7 cellular contexts compared by ENCODE assay signal in the genomic region with DNA sequence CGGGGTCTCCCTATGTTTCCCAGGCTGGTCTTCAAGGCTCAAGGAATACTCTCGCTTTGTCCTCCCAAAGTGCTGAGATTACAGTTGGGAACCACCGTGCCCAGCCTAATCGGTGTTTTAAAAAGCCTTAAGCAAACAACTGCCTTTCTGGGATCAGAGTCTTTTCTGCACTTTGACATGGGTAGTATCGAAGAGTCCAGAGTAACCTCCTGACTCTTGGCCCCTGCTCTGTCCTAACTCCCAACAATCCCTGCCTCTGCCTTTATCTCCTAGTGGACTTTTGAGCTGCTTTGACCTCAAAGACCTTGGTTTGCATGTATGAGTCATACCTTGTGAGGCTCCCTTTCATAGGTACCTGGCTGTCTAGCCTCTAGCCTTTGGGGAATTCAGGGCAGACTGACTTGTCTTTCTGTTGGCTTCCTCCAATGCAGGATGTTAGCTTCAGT. TPM values are rescaled to one million over a fixed set of nuclear protein-coding genes. Genes with fewer than 3 reads are reported as not detected.
DNase-seq lines count a peak whose midpoint lies in the region; ATAC-seq, FAIRE-seq and TF ChIP-seq lines count a peak whose summit lies in the region.

No MANE protein-coding gene starts in this region.

- H3K79me2 ChIP-seq in K562 (ENCODE audit: control insufficient read depth, insufficient read depth, low read length) = no peaks in the 10 kb centered on the region

- H3K4me3 ChIP-seq in K562 = no peak overlapping the region
- H3K4me3 ChIP-seq in stomach = no peak overlapping the region

- 48% methylated on average over 5 of the region's 5 CpGs for WGBS in K562 (ENCODE audit: insufficient coverage, low coverage, missing lambda C conversion rate)
- WGBS in stomach, 5 donors = 41 to 65% (median 48%) methylated on average over 5 of the region's 5 CpGs

- no peak overlapping the region for H3K9ac ChIP-seq in K562 (ENCODE audit: insufficient read depth in 1 of 2, low read depth in 2 of 2, low read length in 2 of 2)

- no peaks in the 10 kb centered on the region for H3K9me1 ChIP-seq in K562 (ENCODE audit: control insufficient read depth, insufficient read depth, low read length)

- TF ChIP-seq EP300 in K562 (IDR thresholded peaks at IDR 0.05; ENCODE audit: low read length) (no peak), stomach (IDR thresholded peaks at IDR 0.05) (no peak)

- H3K9me3 ChIP-seq in K562 (replicated peaks; ENCODE audit: control insufficient read depth, insufficient read depth, low read depth, low read length) (no peaks in the 10 kb centered on the region), stomach (no peaks in the 10 kb centered on the region)

- TF ChIP-seq CTCF in K562 (IDR thresholded peaks at IDR 0.05 in 2 of 3, conservative IDR thresholded peaks at IDR 0.05 in 1 of 3; ENCODE audit: insufficient read depth in 2 of 3, low read depth in 1 of 3, low read length in 3 of 3) = no peak
- no peak for TF ChIP-seq CTCF in stomach (IDR thresholded peaks at IDR 0.05)

- no peak overlapping the region for H2AFZ ChIP-seq in K562 (ENCODE audit: low read depth, low read length)

- H3K27me3 ChIP-seq in K562 (ENCODE audit: control insufficient read depth in 2 of 2, insufficient read depth in 2 of 2, low read length in 2 of 2) (no peaks in the 10 kb centered on the region), stomach (no peaks in the 10 kb centered on the region)

- TF ChIP-seq RAD21 in K562 (CRISPR knock-in tag; conservative IDR thresholded peaks at IDR 0.05 in 1 of 2, IDR thresholded peaks at IDR 0.05 in 1 of 2) = no peak

- H3K27ac ChIP-seq in K562 (ENCODE audit: extremely low read depth, low read depth, low read length) (no peak overlapping the region), stomach (peak overlapping the region in 3 of 5 donors; percentile 26 to 72 (median 52))

- intact Hi-C loops in K562 (cut with micrococcal nuclease) = no loop called here
- intact Hi-C loops in stomach (cut with DNase I; ENCODE audit: low total_unique reads) = no loop called here

- no peaks in the 10 kb centered on the region for H3K36me3 ChIP-seq in K562 (ENCODE audit: control insufficient read depth, insufficient read depth, low read length)
- peaks cover 0 to 6% (median 0%) of the 10 kb centered on the region in 4 donors for H3K36me3 ChIP-seq in stomach

- peak; percentile 22 for DNase-seq in GM19239 (ENCODE audit: insufficient read length, low spot score)
- DNase-seq in K562 (ENCODE audit: extremely low read depth in 1 of 4, low spot score in 3 of 4) = peak; percentile 16 to 47 (median 21)
- DNase-seq in stomach = no peak
- no peak for DNase-seq in SHP77 treated with DMSO at 0.1 percent for 48 hours (lab: John Stamatoyannopoulos, UW)
- DNase-seq in DMS79 treated with DMSO at 0.1 percent for 48 hours (lab: John Stamatoyannopoulos, UW) = no peak

- peak; percentile 66 for ATAC-seq in HG03108 (IDR thresholded peaks at IDR 0.05; ENCODE audit: unreplicated experiment)
- peak; percentile 63 for ATAC-seq in K562
- ATAC-seq in HG02938 (IDR thresholded peaks at IDR 0.05; ENCODE audit: unreplicated experiment) = no peak

- POLR2A ChIA-PET in K562 (lab: Yijun Ruan, JAX) = no interaction called here

- peaks cover 3 to 12% of the 10 kb centered on the region in 2 experiments; a peak in 3 of 5 replicates for H3K4me1 ChIP-seq in K562 (replicated peaks in 1 of 2; ENCODE audit: control insufficient read depth in 2 of 2, insufficient read depth in 2 of 2, low read length in 2 of 2)
- H3K4me1 ChIP-seq in stomach = peaks cover 0 to 52% (median 15%) of the 10 kb centered on the region in 4 donors

- no TSS peak for BruUV-seq in K562 (replicated peaks; lab: Mats Ljungman, UMichigan)

- in situ Hi-C loops in K562 (cut with MboI) = no loop called here

- H4K20me1 ChIP-seq in K562 (replicated peaks; ENCODE audit: control insufficient read depth, insufficient read depth, low read length) = no peaks in the 10 kb centered on the region

- H3K4me2 ChIP-seq in K562 (ENCODE audit: insufficient read depth, low read length) = no peak overlapping the region

- FAIRE-seq in GM19239 (lab: Jason Lieb, UNC) = peak; percentile 82
- peak; percentile 75 for FAIRE-seq in K562 (lab: Jason Lieb, UNC)

- CTCF ChIA-PET in K562 (lab: Yijun Ruan, JAX; ENCODE audit: low intra/inter-chr PET ratio) = no interaction called here

- TF ChIP-seq POLR2A in K562 (conservative IDR thresholded peaks at IDR 0.05) (no peak), stomach (IDR thresholded peaks at IDR 0.05) (no peak)

TF ChIP-seq in K562, 482 proteins besides CTCF, POLR2A, EP300 and RAD21 (continues in another document):
- TF ChIP-seq, protein P1, sequence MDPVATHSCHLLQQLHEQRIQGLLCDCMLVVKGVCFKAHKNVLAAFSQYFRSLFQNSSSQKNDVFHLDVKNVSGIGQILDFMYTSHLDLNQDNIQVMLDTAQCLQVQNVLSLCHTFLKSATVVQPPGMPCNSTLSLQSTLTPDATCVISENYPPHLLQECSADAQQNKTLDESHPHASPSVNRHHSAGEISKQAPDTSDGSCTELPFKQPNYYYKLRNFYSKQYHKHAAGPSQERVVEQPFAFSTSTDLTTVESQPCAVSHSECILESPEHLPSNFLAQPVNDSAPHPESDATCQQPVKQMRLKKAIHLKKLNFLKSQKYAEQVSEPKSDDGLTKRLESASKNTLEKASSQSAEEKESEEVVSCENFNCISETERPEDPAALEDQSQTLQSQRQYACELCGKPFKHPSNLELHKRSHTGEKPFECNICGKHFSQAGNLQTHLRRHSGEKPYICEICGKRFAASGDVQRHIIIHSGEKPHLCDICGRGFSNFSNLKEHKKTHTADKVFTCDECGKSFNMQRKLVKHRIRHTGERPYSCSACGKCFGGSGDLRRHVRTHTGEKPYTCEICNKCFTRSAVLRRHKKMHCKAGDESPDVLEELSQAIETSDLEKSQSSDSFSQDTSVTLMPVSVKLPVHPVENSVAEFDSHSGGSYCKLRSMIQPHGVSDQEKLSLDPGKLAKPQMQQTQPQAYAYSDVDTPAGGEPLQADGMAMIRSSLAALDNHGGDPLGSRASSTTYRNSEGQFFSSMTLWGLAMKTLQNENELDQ (CRISPR knock-in tag; IDR thresholded peaks at IDR 0.05; ENCODE audit: borderline replicate concordance) = no peak
- TF ChIP-seq SMAD3 (CRISPR knock-in tag; conservative IDR thresholded peaks at IDR 0.05) (no peak), ZNF165 (CRISPR knock-in tag; IDR thresholded peaks at IDR 0.05; ENCODE audit: borderline replicate concordance) (no peak), RBM17 (IDR thresholded peaks at IDR 0.05; ENCODE audit: borderline replicate concordance, low read depth, low read length) (no peak), NR2C1 (IDR thresholded peaks at IDR 0.05) (no peak), NR2C1 (tag; IDR thresholded peaks at IDR 0.05) (0 out of 2 replicates have a peak, but pooled peaks have one; percentile 9), EZH2 (IDR thresholded peaks at IDR 0.05; ENCODE audit: borderline replicate concordance, low read depth, low read length) (no peak), ETV1 (tag; conservative IDR thresholded peaks at IDR 0.05; ENCODE audit: low read depth) (no peak), ZNF311 (CRISPR knock-in tag; IDR thresholded peaks at IDR 0.05) (no peak), HOXB6 (CRISPR knock-in tag; IDR thresholded peaks at IDR 0.05; ENCODE audit: borderline replicate concordance) (no peak)
- TF ChIP-seq, protein P2, sequence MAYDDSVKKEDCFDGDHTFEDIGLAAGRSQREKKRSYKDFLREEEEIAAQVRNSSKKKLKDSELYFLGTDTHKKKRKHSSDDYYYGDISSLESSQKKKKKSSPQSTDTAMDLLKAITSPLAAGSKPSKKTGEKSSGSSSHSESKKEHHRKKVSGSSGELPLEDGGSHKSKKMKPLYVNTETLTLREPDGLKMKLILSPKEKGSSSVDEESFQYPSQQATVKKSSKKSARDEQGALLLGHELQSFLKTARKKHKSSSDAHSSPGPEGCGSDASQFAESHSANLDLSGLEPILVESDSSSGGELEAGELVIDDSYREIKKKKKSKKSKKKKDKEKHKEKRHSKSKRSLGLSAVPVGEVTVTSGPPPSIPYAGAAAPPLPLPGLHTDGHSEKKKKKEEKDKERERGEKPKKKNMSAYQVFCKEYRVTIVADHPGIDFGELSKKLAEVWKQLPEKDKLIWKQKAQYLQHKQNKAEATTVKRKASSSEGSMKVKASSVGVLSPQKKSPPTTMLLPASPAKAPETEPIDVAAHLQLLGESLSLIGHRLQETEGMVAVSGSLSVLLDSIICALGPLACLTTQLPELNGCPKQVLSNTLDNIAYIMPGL (CRISPR knock-in tag; IDR thresholded peaks at IDR 0.05) = no peak
- TF ChIP-seq, protein P3, sequence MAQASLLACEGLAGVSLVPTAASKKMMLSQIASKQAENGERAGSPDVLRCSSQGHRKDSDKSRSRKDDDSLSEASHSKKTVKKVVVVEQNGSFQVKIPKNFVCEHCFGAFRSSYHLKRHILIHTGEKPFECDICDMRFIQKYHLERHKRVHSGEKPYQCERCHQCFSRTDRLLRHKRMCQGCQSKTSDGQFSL (CRISPR knock-in tag; IDR thresholded peaks at IDR 0.05) = no peak
- TF ChIP-seq, protein P3 (tag; IDR thresholded peaks at IDR 0.05) = no peak

RNA-seq across cellular contexts. Expression of a gene that starts 21.0 kb away (rescaled TPM):
- total RNA-seq in K562 (2011; cell fraction: chromatin; rRNA removed; ENCODE audit: low replicate concordance) = 9.5 and 17.7 TPM in 2 replicates
- 5.0 and 6.0 TPM in 2 replicates for total RNA-seq in K562 (2011; cell fraction: nucleolus; rRNA removed)
- 9.4 and 14.8 TPM in 2 replicates for total RNA-seq in K562 (2011; cell fraction: nucleoplasm; rRNA removed)
- total RNA-seq in K562 (2014; rRNA removed) = 1.3 and 2.8 TPM in 2 replicates
- total RNA-seq in K562 (2014; rRNA removed; fragmentation: Illumina TruSeq; extraction: Trizol) = 4.0 and 4.6 TPM in 2 replicates
- total RNA-seq in K562 (2015; rRNA removed; fragmentation: Illumina TruSeq; extraction: Trizol) = 3.0 and 4.2 TPM in 2 replicates
- total RNA-seq in K562 (2021) = 3.7 and 4.9 TPM in 2 replicates
- polyA plus RNA-seq in K562 (2011; rRNA removed) = 10.5 TPM in 2 replicates
- polyA plus RNA-seq in K562 (2011; cell fraction: cytosol; rRNA removed) = 2.3 and 4.5 TPM in 2 replicates
- polyA plus RNA-seq in K562 (2011; cell fraction: nucleus; rRNA removed) = 8.9 and 13.4 TPM in 2 replicates
- polyA plus RNA-seq in K562 (2012) = 2.6 and 3.2 TPM in 2 replicates
- polyA plus RNA-seq in K562 (2014; fragmentation: Illumina TruSeq; extraction: Trizol) = 4.7 TPM in 2 replicates
- 1 to 10 TPM; 1.3 to 1.6 TPM for polyA plus RNA-seq in K562 (2014; fragmentation: Nextera tagmentation; extraction: Ambion mirVana)
- 3.8 and 5.5 TPM in 2 replicates for polyA plus RNA-seq in K562 (2014; rRNA removed)
- 10.6 and 11.2 TPM in 2 replicates for polyA minus RNA-seq in K562 (2011; rRNA and poly(A)+ RNA removed)
- polyA minus RNA-seq in K562 (2011; cell fraction: cytosol; rRNA and poly(A)+ RNA removed) = 3.8 and 5.9 TPM in 2 replicates
- 3.9 and 7.2 TPM in 2 replicates for polyA minus RNA-seq in K562 (2011; cell fraction: nucleus; rRNA and poly(A)+ RNA removed)
- total RNA-seq in stomach = 10 to 100 TPM in 4 of 5 donors, 1 to 10 TPM in 1; 6.7 to 36.0 (median 22.8) TPM
- polyA plus RNA-seq in stomach = 10 to 100 TPM in 1 of 3 donors, 1 to 10 TPM in 2; 5.3 to 10.1 (median 7.2) TPM

Comparison
In these comparisons a context has a peak if more than half of its experiments do, and no peak if none do; other contexts are left out.
1. DNase-seq: peak in GM19239 (single experiment) and K562 (4 of 4); none in stomach (single experiment), SHP77 treated with DMSO at 0.1 percent for 48 hours (single experiment) and DMS79 treated with DMSO at 0.1 percent for 48 hours (single experiment).